Comparison of ENCODE assay signal across 9 cellular contexts in the genomic region with DNA sequence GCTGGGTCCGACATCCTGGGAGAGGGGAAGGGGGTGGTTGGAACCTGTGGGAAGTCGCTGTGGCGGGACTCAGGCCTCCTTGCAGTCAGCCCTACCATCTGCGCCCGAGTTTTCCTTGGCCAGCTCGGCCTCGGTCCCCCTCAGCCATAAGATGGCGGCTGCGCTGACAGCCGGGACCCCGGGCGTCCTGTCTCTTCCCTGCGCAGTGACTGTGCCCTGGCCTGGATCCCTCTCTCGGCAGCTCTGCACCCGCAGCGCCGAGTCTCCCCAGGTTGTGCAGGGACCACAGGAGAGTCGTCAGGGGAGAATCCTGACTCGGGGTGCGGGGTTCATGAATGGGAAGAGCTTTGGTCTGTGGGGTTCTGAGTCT. TPM values are rescaled to one million over a fixed set of nuclear protein-coding genes. Genes with fewer than 3 reads are reported as not detected.
DNase-seq lines count a peak whose midpoint lies in the region; ATAC-seq and TF ChIP-seq lines count a peak whose summit lies in the region.
"Had no signal": no experiment of that assay in that cellular context is flagged by ENCODE, and none has a peak within 500 bp of the region (broad histone marks: within the 10 kb centered on the region; RNA-seq: fewer than 3 reads in every experiment).

No MANE protein-coding gene starts in this region.

- no peaks in the 10 kb centered on the region for H3K27me3 Mint-ChIP-seq in activated naive CD4-positive, alpha-beta T cell treated with anti-CD3 and anti-CD28 coated beads, Interleukin-2, amount 50 U/mL, for 24 hours
- no peaks in the 10 kb centered on the region for H3K27me3 Mint-ChIP-seq in chondrocyte (ENCODE audit: low read depth)

- peak overlapping the region; percentile 93 for H3K4me3 Mint-ChIP-seq in activated naive CD4-positive, alpha-beta T cell treated with anti-CD3 and anti-CD28 coated beads, Interleukin-2, amount 50 U/mL, for 24 hours
- H3K4me3 Mint-ChIP-seq in chondrocyte (ENCODE audit: unreplicated experiment), result no peak overlapping the region

- H3K27me3 ChIP-seq in right lobe of liver, result no peaks in the 10 kb centered on the region

- H3K4me1 Mint-ChIP-seq in activated naive CD4-positive, alpha-beta T cell treated with anti-CD3 and anti-CD28 coated beads, Interleukin-2, amount 50 U/mL, for 24 hours, result peaks cover 4% of the 10 kb centered on the region
- H3K4me1 Mint-ChIP-seq in chondrocyte (ENCODE audit: low read depth), result no peaks in the 10 kb centered on the region

- H3K27ac Mint-ChIP-seq in activated naive CD4-positive, alpha-beta T cell treated with anti-CD3 and anti-CD28 coated beads, Interleukin-2, amount 50 U/mL, for 24 hours, result peak overlapping the region; percentile 70
- no peak overlapping the region for H3K27ac Mint-ChIP-seq in chondrocyte (ENCODE audit: unreplicated experiment)

- WGBS in right lobe of liver (ENCODE audit: insufficient coverage, low coverage, low lambda C conversion rate, missing lambda C conversion rate), result 1% methylated on average over 7 of the region's 20 CpGs

- no peak overlapping the region for H3K27ac ChIP-seq in right lobe of liver
- H3K27ac ChIP-seq: epithelial cell of prostate had no signal

- no peak for TF ChIP-seq POLR2A in right lobe of liver (IDR thresholded peaks at IDR 0.05)

- no peaks in the 10 kb centered on the region for H3K9me3 ChIP-seq in right lobe of liver

- H3K36me3 ChIP-seq in right lobe of liver, result no peaks in the 10 kb centered on the region

- peaks cover 8% of the 10 kb centered on the region for H3K36me3 Mint-ChIP-seq in activated naive CD4-positive, alpha-beta T cell treated with anti-CD3 and anti-CD28 coated beads, Interleukin-2, amount 50 U/mL, for 24 hours
- no peaks in the 10 kb centered on the region for H3K36me3 Mint-ChIP-seq in chondrocyte (ENCODE audit: low read depth)

- H3K4me1 ChIP-seq in right lobe of liver, result no peaks in the 10 kb centered on the region

- peaks cover 12% of the 10 kb centered on the region for H3K9me3 Mint-ChIP-seq in activated naive CD4-positive, alpha-beta T cell treated with anti-CD3 and anti-CD28 coated beads, Interleukin-2, amount 50 U/mL, for 24 hours
- peaks cover 39% of the 10 kb centered on the region for H3K9me3 Mint-ChIP-seq in chondrocyte (ENCODE audit: low read depth)

- no peak for TF ChIP-seq CTCF in right lobe of liver (IDR thresholded peaks at IDR 0.05)
- TF ChIP-seq CTCF in chondrocyte (IDR thresholded peaks at IDR 0.05), result no peak

- ATAC-seq in GM18867 (IDR thresholded peaks at IDR 0.05; ENCODE audit: unreplicated experiment) (peak; percentile 22), HG03045 (IDR thresholded peaks at IDR 0.05; ENCODE audit: unreplicated experiment) (peak; percentile 32), right lobe of liver (peak in 3 of 4 donors; percentile 12 to 47 (median 33)), HG03442 (IDR thresholded peaks at IDR 0.05; ENCODE audit: unreplicated experiment) (no peak)

- DNase-seq in right lobe of liver (peak in 1 of 3 donors; percentile 16), chondrocyte (ENCODE audit: low spot score) (no peak), putamen (ENCODE audit: low spot score) (no peak)
- DNase-seq in activated effector memory CD4-positive, alpha-beta T cell treated with Interleukin-2 at 50 U/mL for 16 hours, result no peak

- intact Hi-C loops in right lobe of liver (cut with DNase I), result no loop called here

- H3K4me3 ChIP-seq in right lobe of liver, result peak overlapping the region; percentile 20 to 46 (median 39)

RNA-seq across cellular contexts. Expression of gene ZNF257, which starts 0.3 kb away (rescaled TPM):
- total RNA-seq in right lobe of liver (under 1 TPM in 5 of 6 experiments, not detected in 1; 0.10 to 0.26 (median 0.14) TPM), chondrocyte (not detected in 3 replicates)

RNA-seq across cellular contexts. Expression of gene ZNF208, which starts 41.9 kb away (rescaled TPM):
- under 1 TPM; 0.06 to 0.90 (median 0.26) TPM for total RNA-seq in right lobe of liver
- total RNA-seq in chondrocyte, result not detected in 3 replicates
